In the genomic region with DNA sequence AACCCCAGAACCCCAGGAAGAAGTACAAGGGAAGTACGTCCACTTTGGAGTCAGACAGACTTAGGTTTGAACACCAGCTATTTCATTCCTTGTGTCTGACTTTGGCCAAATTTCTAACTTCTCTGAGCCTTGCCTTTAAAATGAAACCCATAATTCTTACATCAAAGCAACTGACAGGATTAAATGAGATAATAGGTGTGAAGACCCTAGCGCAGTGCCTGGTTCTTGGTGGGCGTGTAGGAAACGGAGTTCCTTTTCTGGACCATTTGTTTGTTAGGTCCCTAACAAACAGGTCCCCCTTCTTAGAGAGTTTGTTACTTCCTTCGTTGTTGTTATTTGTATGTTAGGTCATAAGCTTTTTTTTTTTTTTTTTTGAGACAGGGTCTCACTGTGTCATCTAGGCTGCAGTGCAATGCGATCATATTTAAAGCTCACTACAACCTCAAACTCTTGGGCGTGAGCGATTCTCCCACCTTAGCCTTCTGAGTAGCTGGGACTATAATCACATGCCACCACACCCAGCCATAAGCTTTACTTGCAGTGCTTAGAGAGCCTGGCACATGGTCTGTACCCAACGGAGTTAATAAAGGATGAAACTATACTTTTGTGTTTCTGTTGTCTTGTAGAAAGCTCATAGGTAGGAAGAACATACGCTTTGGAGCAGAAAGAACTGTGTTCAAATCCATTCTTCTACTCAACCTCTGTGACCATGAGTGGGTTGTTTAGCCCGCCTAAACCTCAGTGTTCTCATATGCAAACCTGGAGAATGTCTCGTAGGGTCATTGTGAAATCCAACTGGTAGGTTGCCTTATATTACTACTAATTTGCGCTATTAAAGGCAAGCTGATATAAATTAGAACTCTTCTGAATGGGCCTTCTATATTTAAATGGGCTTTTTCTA, we compare ENCODE assay signal across 1 cellular context.
TF ChIP-seq lines count a peak whose summit lies in the region.

No MANE protein-coding gene starts in this region.

TF ChIP-seq in IMR-90, 13 proteins besides CTCF, POLR2A, EP300 and RAD21:
- TF ChIP-seq RFX5 (IDR thresholded peaks at IDR 0.05; ENCODE audit: low read depth, low read length) (no peak), BHLHE40 (IDR thresholded peaks at IDR 0.05; ENCODE audit: low read depth, low read length) (no peak), CEBPB (IDR thresholded peaks at IDR 0.05; ENCODE audit: low read depth, low read length) (peak; percentile 61)
